17 cellular contexts compared by ENCODE assay signal in genomic region chrX:110277609-110278008, GRCh38.
"Had no signal": no experiment of that assay in that cellular context is flagged by ENCODE, and none has a peak within 500 bp of the region (broad histone marks: within the 10 kb centered on the region; RNA-seq: fewer than 3 reads in every experiment).

No MANE protein-coding gene starts in this region.

- H3K4me1 ChIP-seq: parathyroid adenoma, right atrium auricular region had no signal

- H3K27ac Mint-ChIP-seq: activated CD4-positive, alpha-beta T cell treated with anti-CD3 and anti-CD28 coated beads, Interleukin-2, amount 10 ng/mL, durations not matched to agents 7 days and 5 days; activated naive CD8-positive, alpha-beta T cell; stimulated activated naive B cell treated with anti-CD40 and anti-IgM and Interleukin-4, amounts not matched to agents 10 μg/mL and 1 μg/mL and 100 μg/mL, for 72 hours; T-cell had no signal

- ATAC-seq: left cardiac atrium, T-cell had no signal

- H3K4me3 Mint-ChIP-seq: activated CD4-positive, alpha-beta T cell treated with anti-CD3 and anti-CD28 coated beads, Interleukin-2, amount 10 ng/mL, durations not matched to agents 7 days and 5 days; activated naive CD8-positive, alpha-beta T cell; stimulated activated naive B cell treated with anti-CD40 and anti-IgM and Interleukin-4, amounts not matched to agents 10 μg/mL and 1 μg/mL and 100 μg/mL, for 72 hours; T-cell had no signal

- H3K27me3 ChIP-seq: right atrium auricular region, transverse colon had no signal

- H3K27me3 Mint-ChIP-seq: activated CD4-positive, alpha-beta T cell treated with anti-CD3 and anti-CD28 coated beads, Interleukin-2, amount 10 ng/mL, durations not matched to agents 7 days and 5 days; activated naive CD8-positive, alpha-beta T cell; naive B cell had no signal

- H3K9me3 ChIP-seq: right atrium auricular region, transverse colon had no signal

- H3K9me3 Mint-ChIP-seq: activated CD4-positive, alpha-beta T cell treated with anti-CD3 and anti-CD28 coated beads, Interleukin-2, amount 10 ng/mL, durations not matched to agents 7 days and 5 days had no signal

- H3K27ac ChIP-seq: epithelial cell of prostate, parathyroid adenoma, right atrium auricular region, transverse colon had no signal

- DNase-seq: activated CD4-positive, alpha-beta T cell treated with anti-CD3 and anti-CD28 coated beads, Interleukin-2, amount 10 ng/mL, durations not matched to agents 7 days and 5 days; activated gamma-delta T cell; activated T-cell treated with anti-CD3 and anti-CD28 coated beads, Interleukin-2, amount 50 U/mL, for 1 hour; aorta; hippocampal formation; left cardiac atrium; midbrain; naive B cell; stimulated activated CD4-positive, alpha-beta T cell treated with anti-CD3 and anti-CD28 coated beads, Interleukin-1b, Interleukin-23, amount 100 ng/mL, for 48 hours; stimulated activated naive B cell treated with anti-CD40 and anti-IgM and Interleukin-4, amounts not matched to agents 10 μg/mL and 1 μg/mL and 100 μg/mL, for 72 hours; T-cell; transverse colon had no signal

- H3K4me3 ChIP-seq: lung, right atrium auricular region, transverse colon had no signal

- H3K36me3 ChIP-seq: right atrium auricular region, transverse colon had no signal
